In the genomic region with DNA sequence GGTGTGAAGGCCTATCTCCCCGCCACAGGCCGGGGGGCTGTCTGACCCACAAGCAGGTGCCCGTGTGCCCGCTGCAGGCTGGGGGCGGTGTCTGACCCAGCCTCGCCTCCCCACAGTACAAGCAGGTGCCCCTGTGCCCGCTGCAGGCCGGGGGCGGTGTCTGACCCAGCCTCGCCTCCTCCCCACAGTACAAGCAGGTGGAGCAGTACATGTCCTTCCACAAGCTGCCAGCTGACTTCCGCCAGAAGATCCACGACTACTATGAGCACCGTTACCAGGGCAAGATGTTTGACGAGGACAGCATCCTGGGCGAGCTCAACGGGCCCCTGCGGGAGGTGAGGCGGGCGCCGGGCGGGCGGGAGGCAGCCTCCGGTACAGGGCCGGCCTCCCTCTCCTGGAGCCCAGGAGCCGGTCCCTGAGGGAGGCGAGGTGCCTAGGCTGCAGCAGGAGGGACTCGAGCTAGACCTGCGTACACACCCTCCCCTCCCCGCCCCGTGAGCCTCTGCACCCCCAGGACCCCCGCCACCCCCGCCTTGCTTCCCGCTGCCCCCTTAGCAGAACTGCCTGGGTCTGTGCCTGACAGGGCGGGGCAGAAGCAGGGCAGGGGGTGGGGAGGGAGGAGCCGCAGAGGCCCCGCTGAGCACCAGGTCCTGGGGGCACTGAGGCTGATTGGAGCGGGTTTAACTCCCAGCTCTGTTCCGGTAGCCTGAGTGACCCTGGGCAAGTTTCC, we compare ENCODE assay signal across 8 cellular contexts. TPM values are rescaled to one million over a fixed set of nuclear protein-coding genes. Genes with fewer than 3 reads are reported as not detected.
DNase-seq lines count a peak whose midpoint lies in the region; ATAC-seq and TF ChIP-seq lines count a peak whose summit lies in the region.

No MANE protein-coding gene starts in this region.

- peak overlapping the region; percentile 67 for H3K27ac ChIP-seq in CD4-positive, alpha-beta T cell (ENCODE audit: low read depth, low read length)
- H3K27ac ChIP-seq in MM.1S (ENCODE audit: low read length) = no peak overlapping the region
- peak overlapping the region; percentile 75 for H3K27ac ChIP-seq in naive thymus-derived CD4-positive, alpha-beta T cell (ENCODE audit: low read depth, low read length)

- peak overlapping the region; percentile 56 for H3K4me2 ChIP-seq in MM.1S (ENCODE audit: low read depth, low read length)

- no peak overlapping the region for H3K9ac ChIP-seq in MM.1S (ENCODE audit: low read length)
- peak overlapping the region; percentile 14 for H3K9ac ChIP-seq in adipocyte (ENCODE audit: low read length)

- H3K4me1 Mint-ChIP-seq in CD4-positive, alpha-beta T cell (ENCODE audit: low read depth) = peaks cover 22% of the 10 kb centered on the region
- peaks cover 0 to 18% (median 14%) of the 10 kb centered on the region in 7 donors for H3K4me1 Mint-ChIP-seq in naive thymus-derived CD4-positive, alpha-beta T cell

- H4K20me1 ChIP-seq in MM.1S (ENCODE audit: insufficient read depth, low read length) = no peaks in the 10 kb centered on the region

- H3K4me3 ChIP-seq in MM.1S (ENCODE audit: low read length) (peak overlapping the region; percentile 15; the same call in 1 of the 2 replicates), adipocyte (ENCODE audit: low read length) (no peak overlapping the region)
- peak overlapping the region; percentile 49 for H3K4me3 ChIP-seq in naive thymus-derived CD4-positive, alpha-beta T cell (ENCODE audit: low read length)

- intact Hi-C loops in CD4-positive, alpha-beta T cell (cut with DNase I, micrococcal nuclease) = loop anchor here (2.0 kb wide), 3 partner anchors 23 to 71 kb away; partner anchors contain the start of genes POLRMT (in 1 of the 2) and RNF126 (in 1 of the 2)
- intact Hi-C loops in naive thymus-derived CD4-positive, alpha-beta T cell (cut with micrococcal nuclease) = loop anchor here (1.0 to 5.0 kb wide), 7 partner anchors 22 to 71 kb away; partner anchors contain the start of genes BSG (in 1 of the 2) and POLRMT (in 1 of the 2)

- CTCF ChIA-PET in CD4-positive, alpha-beta T cell (lab: Charles Lee) = interaction anchor here (2.0 kb wide), 1 partner anchor 26 kb away, joined by 6 read pairs; no protein-coding TSS in a partner anchor
- CTCF ChIA-PET in naive thymus-derived CD4-positive, alpha-beta T cell (lab: Charles Lee) = interaction anchor here (0.7 kb wide), 1 partner anchor 35 kb away, joined by 3 read pairs; no protein-coding TSS in a partner anchor

- 0 out of 2 replicates have a peak, but pooled peaks cover 2% of the 10 kb centered on the region for H3F3A ChIP-seq in MM.1S (ENCODE audit: insufficient read depth, low read length)

- POLR2A ChIA-PET in CD4-positive, alpha-beta T cell (lab: Charles Lee) = interaction anchor here (0.8 to 3.2 kb wide), 4 partner anchors 32 to 53 kb away, joined by 3 to 14 read pairs (median 4); partner anchors contain the start of gene RNF126
- POLR2A ChIA-PET in naive thymus-derived CD4-positive, alpha-beta T cell (lab: Charles Lee) = interaction anchor here (0.8 to 1.7 kb wide), 8 partner anchors 22 to 99 kb away, joined by 3 to 7 read pairs (median 4); partner anchors contain the start of genes CDC34 and POLRMT

- no peaks in the 10 kb centered on the region for H3K9me2 ChIP-seq in MM.1S (replicated peaks; ENCODE audit: insufficient read depth, low read length)

- H3K4me3 Mint-ChIP-seq in CD4-positive, alpha-beta T cell = peak overlapping the region; percentile 95
- peak overlapping the region; percentile 83 to 97 (median 94) for H3K4me3 Mint-ChIP-seq in naive thymus-derived CD4-positive, alpha-beta T cell

- H3K27me3 Mint-ChIP-seq in CD4-positive, alpha-beta T cell = no peaks in the 10 kb centered on the region
- no peaks in the 10 kb centered on the region for H3K27me3 Mint-ChIP-seq in naive thymus-derived CD4-positive, alpha-beta T cell

- no peaks in the 10 kb centered on the region for H3K27me3 ChIP-seq in CD4-positive, alpha-beta T cell (ENCODE audit: control insufficient read depth, insufficient read depth, low read length)
- H3K27me3 ChIP-seq in MM.1S (replicated peaks; ENCODE audit: insufficient read depth, low read length) (peaks cover 8% of the 10 kb centered on the region; the same call in 1 of the 2 replicates), adipocyte (replicated peaks; ENCODE audit: control insufficient read depth, insufficient read depth, low read length) (no peaks in the 10 kb centered on the region)
- H3K27me3 ChIP-seq in naive thymus-derived CD4-positive, alpha-beta T cell (ENCODE audit: control insufficient read depth in 2 of 2, insufficient read depth in 2 of 2, low read length in 2 of 2) = no peaks in the 10 kb centered on the region

- peak overlapping the region; percentile 85 for H3K27ac Mint-ChIP-seq in CD4-positive, alpha-beta T cell
- H3K27ac Mint-ChIP-seq in naive thymus-derived CD4-positive, alpha-beta T cell = peak overlapping the region; percentile 81 to 98 (median 90)

- no peak for TF ChIP-seq CTCF in CD4-positive, alpha-beta T cell (IDR thresholded peaks at IDR 0.05)
- no peak for TF ChIP-seq CTCF in MM.1S (IDR thresholded peaks at IDR 0.05; ENCODE audit: low read length)

- peak overlapping the region; percentile 51 for H2AFZ ChIP-seq in MM.1S (ENCODE audit: low read length)

- H3K4me1 ChIP-seq in MM.1S (ENCODE audit: low read length) = no peaks in the 10 kb centered on the region
- H3K4me1 ChIP-seq in adipocyte (ENCODE audit: control insufficient read depth, insufficient read depth, low read length) = peaks cover 10% of the 10 kb centered on the region
- H3K4me1 ChIP-seq in naive thymus-derived CD4-positive, alpha-beta T cell (ENCODE audit: control insufficient read depth in 2 of 2, insufficient read depth in 2 of 2, low read length in 2 of 2) = peaks cover 12% of the 10 kb centered on the region in 2 donors

- peak; percentile 47 for ATAC-seq in CD4-positive, alpha-beta T cell (ENCODE audit: poor library complexity)
- ATAC-seq in naive thymus-derived CD4-positive, alpha-beta T cell = peak; percentile 65
- no peak for ATAC-seq in HG03442 (IDR thresholded peaks at IDR 0.05; ENCODE audit: unreplicated experiment)
- ATAC-seq in HG03045 (IDR thresholded peaks at IDR 0.05; ENCODE audit: unreplicated experiment) = no peak
- no peak for ATAC-seq in HG03342 (IDR thresholded peaks at IDR 0.05; ENCODE audit: unreplicated experiment)

- DNase-seq in CD4-positive, alpha-beta T cell = peak in 8 of 10 experiments; percentile 20 to 54 (median 36)
- peak; percentile 54 for DNase-seq in MM.1S
- DNase-seq in adipocyte (ENCODE audit: low read depth) = no peak
- peak in 6 of 9 donors; percentile 29 to 54 (median 35) for DNase-seq in naive thymus-derived CD4-positive, alpha-beta T cell
- no peak for DNase-seq in GM19240 (ENCODE audit: insufficient read length, low spot score)

- no peaks in the 10 kb centered on the region for H3K36me3 ChIP-seq in MM.1S (replicated peaks; ENCODE audit: insufficient read depth, low read length)
- no peaks in the 10 kb centered on the region for H3K36me3 ChIP-seq in adipocyte (ENCODE audit: control insufficient read depth, insufficient read depth, low read length, severe bottlenecking)
- peaks cover 0 to 4% (median 0%) of the 10 kb centered on the region in 3 experiments for H3K36me3 ChIP-seq in naive thymus-derived CD4-positive, alpha-beta T cell (ENCODE audit: control insufficient read depth in 2 of 3, insufficient read depth in 3 of 3, low read length in 3 of 3)

- H3K9me3 ChIP-seq in CD4-positive, alpha-beta T cell (ENCODE audit: control insufficient read depth, low read length) = no peaks in the 10 kb centered on the region
- H3K9me3 ChIP-seq in MM.1S (replicated peaks; ENCODE audit: insufficient read depth, low read length) (no peaks in the 10 kb centered on the region), adipocyte (ENCODE audit: control insufficient read depth, low read length) (no peaks in the 10 kb centered on the region)
- H3K9me3 ChIP-seq in naive thymus-derived CD4-positive, alpha-beta T cell (ENCODE audit: control insufficient read depth in 2 of 3, low read length in 3 of 3) = no peaks in the 10 kb centered on the region

- peaks cover 8% of the 10 kb centered on the region for H3K36me3 Mint-ChIP-seq in CD4-positive, alpha-beta T cell (ENCODE audit: low read depth)
- H3K36me3 Mint-ChIP-seq in naive thymus-derived CD4-positive, alpha-beta T cell = peaks cover 0 to 12% (median 0%) of the 10 kb centered on the region in 5 donors

- H3K9me3 Mint-ChIP-seq in CD4-positive, alpha-beta T cell = no peaks in the 10 kb centered on the region
- H3K9me3 Mint-ChIP-seq in naive thymus-derived CD4-positive, alpha-beta T cell = no peaks in the 10 kb centered on the region

- H3K79me2 ChIP-seq in MM.1S (ENCODE audit: low read length) = no peaks in the 10 kb centered on the region

RNA-seq across cellular contexts. Expression of gene HCN2, which starts 20.6 kb away (rescaled TPM):
- 1 to 10 TPM; 2.1 TPM for total RNA-seq in CD4-positive, alpha-beta T cell
- total RNA-seq in naive thymus-derived CD4-positive, alpha-beta T cell = 1 to 10 TPM in 4 of 5 experiments, under 1 TPM in 1; 0.93 to 2.6 (median 2.2) TPM
- polyA plus RNA-seq in naive thymus-derived CD4-positive, alpha-beta T cell = not detected

RNA-seq across cellular contexts. Expression of gene POLRMT, which starts 23.1 kb away (rescaled TPM):
- total RNA-seq in CD4-positive, alpha-beta T cell = 10 to 100 TPM; 54.4 to 56.2 TPM
- total RNA-seq in naive thymus-derived CD4-positive, alpha-beta T cell = 100 to 1,000 TPM in 1 of 5 experiments, 10 to 100 TPM in 4; 61.2 to 105 (median 71.3) TPM
- 10 to 100 TPM; 37.4 to 51.8 TPM for polyA plus RNA-seq in naive thymus-derived CD4-positive, alpha-beta T cell

RNA-seq across cellular contexts. Expression of gene FGF22, which starts 29.4 kb away (rescaled TPM):
- total RNA-seq in CD4-positive, alpha-beta T cell = under 1 TPM; 0.42 to 0.49 TPM
- total RNA-seq in naive thymus-derived CD4-positive, alpha-beta T cell = 1 to 10 TPM in 2 of 5 experiments, under 1 TPM in 2, not detected in 1; 0.17 to 1.8 (median 0.95) TPM
- polyA plus RNA-seq in naive thymus-derived CD4-positive, alpha-beta T cell = not detected

RNA-seq across cellular contexts. Expression of gene BSG, which starts 37.8 kb away (rescaled TPM):
- total RNA-seq in CD4-positive, alpha-beta T cell = 10 to 100 TPM; 68.7 to 71.6 TPM
- 100 to 1,000 TPM; 109 to 247 (median 120) TPM for total RNA-seq in naive thymus-derived CD4-positive, alpha-beta T cell
- polyA plus RNA-seq in naive thymus-derived CD4-positive, alpha-beta T cell = 100 to 1,000 TPM; 246 to 349 TPM

RNA-seq across cellular contexts. Expression of gene RNF126, which starts 52.8 kb away (rescaled TPM):
- total RNA-seq in CD4-positive, alpha-beta T cell = 100 to 1,000 TPM; 112 to 119 TPM
- 100 to 1,000 TPM in 3 of 5 experiments, 10 to 100 TPM in 2; 75.1 to 110 (median 101) TPM for total RNA-seq in naive thymus-derived CD4-positive, alpha-beta T cell
- 10 to 100 TPM; 55.3 to 70.3 TPM for polyA plus RNA-seq in naive thymus-derived CD4-positive, alpha-beta T cell

Comparison
In these comparisons a context has a peak if more than half of its experiments do, and no peak if none do; other contexts are left out.
1. ATAC-seq: peak in CD4-positive, alpha-beta T cell (single experiment) and naive thymus-derived CD4-positive, alpha-beta T cell (single experiment); none in HG03442 (single experiment), HG03045 (single experiment) and HG03342 (single experiment).
2. DNase-seq: peak in CD4-positive, alpha-beta T cell (8 of 10), MM.1S (single experiment) and naive thymus-derived CD4-positive, alpha-beta T cell (6 of 9); none in adipocyte (single experiment) and GM19240 (single experiment).